ENCODE assay signal across 1 cellular context in the genomic region with DNA sequence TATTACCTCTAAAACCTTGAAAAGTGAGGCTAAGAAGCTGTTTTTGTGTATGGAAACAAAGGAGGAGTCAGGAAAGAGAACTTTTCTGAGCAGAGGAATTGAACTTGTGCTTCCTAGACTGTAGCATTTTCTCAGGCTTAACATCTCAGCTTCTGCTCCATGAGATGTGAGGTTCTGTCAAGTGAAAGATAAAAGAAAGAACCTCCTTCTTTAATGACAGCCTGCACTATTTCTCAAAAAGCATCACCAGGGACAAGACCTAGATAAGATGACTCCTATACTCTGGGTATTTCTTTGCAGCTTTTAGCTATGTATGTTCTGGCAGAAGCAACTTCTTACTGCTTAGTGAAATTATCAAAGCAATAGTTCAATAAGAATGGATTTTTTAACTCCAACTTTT.
A peak's percentile ranks its signal among the peaks of the same experiment; 100 is the strongest.
TF ChIP-seq lines count a peak whose summit lies in the region.

No MANE protein-coding gene starts in this region.

TF ChIP-seq in K562, 482 proteins besides CTCF, POLR2A, EP300 and RAD21 (continued from another document):
- TF ChIP-seq SRSF7 (optimal IDR thresholded peaks at IDR 0.05; ENCODE audit: low read depth, low read length): no peak
- no peak for TF ChIP-seq NCOA2 (IDR thresholded peaks at IDR 0.05; ENCODE audit: partially characterized antibody in 2 of 2)
- no peak for TF ChIP-seq ZNF239 (CRISPR knock-in tag; IDR thresholded peaks at IDR 0.05)
- TF ChIP-seq CBX3 (IDR thresholded peaks at IDR 0.05; ENCODE audit: borderline replicate concordance in 1 of 2, low read length in 2 of 2): no peak
- no peak for TF ChIP-seq ZNF583 (CRISPR knock-in tag; IDR thresholded peaks at IDR 0.05)
- no peak for TF ChIP-seq NELFE (IDR thresholded peaks at IDR 0.05; ENCODE audit: insufficient read depth, insufficient read length)
- TF ChIP-seq CHD2 (IDR thresholded peaks at IDR 0.05; ENCODE audit: low read depth, low read length): no peak
- no peak for TF ChIP-seq ZNF23 (CRISPR knock-in tag; IDR thresholded peaks at IDR 0.05)
- no peak for TF ChIP-seq CHCHD3 (CRISPR knock-in tag; IDR thresholded peaks at IDR 0.05)
- TF ChIP-seq, protein P1, sequence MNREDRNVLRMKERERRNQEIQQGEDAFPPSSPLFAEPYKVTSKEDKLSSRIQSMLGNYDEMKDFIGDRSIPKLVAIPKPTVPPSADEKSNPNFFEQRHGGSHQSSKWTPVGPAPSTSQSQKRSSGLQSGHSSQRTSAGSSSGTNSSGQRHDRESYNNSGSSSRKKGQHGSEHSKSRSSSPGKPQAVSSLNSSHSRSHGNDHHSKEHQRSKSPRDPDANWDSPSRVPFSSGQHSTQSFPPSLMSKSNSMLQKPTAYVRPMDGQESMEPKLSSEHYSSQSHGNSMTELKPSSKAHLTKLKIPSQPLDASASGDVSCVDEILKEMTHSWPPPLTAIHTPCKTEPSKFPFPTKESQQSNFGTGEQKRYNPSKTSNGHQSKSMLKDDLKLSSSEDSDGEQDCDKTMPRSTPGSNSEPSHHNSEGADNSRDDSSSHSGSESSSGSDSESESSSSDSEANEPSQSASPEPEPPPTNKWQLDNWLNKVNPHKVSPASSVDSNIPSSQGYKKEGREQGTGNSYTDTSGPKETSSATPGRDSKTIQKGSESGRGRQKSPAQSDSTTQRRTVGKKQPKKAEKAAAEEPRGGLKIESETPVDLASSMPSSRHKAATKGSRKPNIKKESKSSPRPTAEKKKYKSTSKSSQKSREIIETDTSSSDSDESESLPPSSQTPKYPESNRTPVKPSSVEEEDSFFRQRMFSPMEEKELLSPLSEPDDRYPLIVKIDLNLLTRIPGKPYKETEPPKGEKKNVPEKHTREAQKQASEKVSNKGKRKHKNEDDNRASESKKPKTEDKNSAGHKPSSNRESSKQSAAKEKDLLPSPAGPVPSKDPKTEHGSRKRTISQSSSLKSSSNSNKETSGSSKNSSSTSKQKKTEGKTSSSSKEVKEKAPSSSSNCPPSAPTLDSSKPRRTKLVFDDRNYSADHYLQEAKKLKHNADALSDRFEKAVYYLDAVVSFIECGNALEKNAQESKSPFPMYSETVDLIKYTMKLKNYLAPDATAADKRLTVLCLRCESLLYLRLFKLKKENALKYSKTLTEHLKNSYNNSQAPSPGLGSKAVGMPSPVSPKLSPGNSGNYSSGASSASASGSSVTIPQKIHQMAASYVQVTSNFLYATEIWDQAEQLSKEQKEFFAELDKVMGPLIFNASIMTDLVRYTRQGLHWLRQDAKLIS (CRISPR knock-in tag; IDR thresholded peaks at IDR 0.05): no peak
- TF ChIP-seq SAFB2 (IDR thresholded peaks at IDR 0.05; ENCODE audit: borderline replicate concordance, low read depth, low read length, severe bottlenecking): no peak
- no peak for TF ChIP-seq EP400 (IDR thresholded peaks at IDR 0.05)
- TF ChIP-seq NR2F6 (CRISPR knock-in tag; IDR thresholded peaks at IDR 0.05): no peak
- TF ChIP-seq YY1 (IDR thresholded peaks at IDR 0.05; ENCODE audit: borderline replicate concordance in 1 of 3, control insufficient read depth in 1 of 3, extremely low read depth in 1 of 3, insufficient read depth in 3 of 3, insufficient read length in 1 of 3, insufficient replicate concordance in 2 of 3, low read depth in 1 of 3, low read length in 2 of 3): no peak
- no peak for TF ChIP-seq RFX7 (CRISPR knock-in tag; IDR thresholded peaks at IDR 0.05)
- peak; percentile 43; the same call in 1 of the 2 replicates for TF ChIP-seq NCOR1 (IDR thresholded peaks at IDR 0.05)
- no peak for TF ChIP-seq BMI1 (IDR thresholded peaks at IDR 0.05; ENCODE audit: low read length)
- peak; percentile 60 for TF ChIP-seq TCF3 (CRISPR knock-in tag; IDR thresholded peaks at IDR 0.05)
- no peak for TF ChIP-seq POLR3G (IDR thresholded peaks at IDR 0.05; ENCODE audit: extremely low read depth, insufficient read length, insufficient replicate concordance)
- TF ChIP-seq MYC (IDR thresholded peaks at IDR 0.05; ENCODE audit: low read depth, low read length): no peak
- no peak for TF ChIP-seq MYC (CRISPR knock-in tag; IDR thresholded peaks at IDR 0.05; ENCODE audit: borderline replicate concordance, low read depth)
- no peak for TF ChIP-seq ZNF57 (CRISPR knock-in tag; IDR thresholded peaks at IDR 0.05)
- TF ChIP-seq HOMEZ (CRISPR knock-in tag; IDR thresholded peaks at IDR 0.05): no peak
- no peak for TF ChIP-seq MBD2 (IDR thresholded peaks at IDR 0.05; ENCODE audit: borderline replicate concordance, low read depth)
- no peak for TF ChIP-seq ZNF445 (CRISPR knock-in tag; IDR thresholded peaks at IDR 0.05; ENCODE audit: low read depth)
- TF ChIP-seq MECOM (CRISPR knock-in tag; IDR thresholded peaks at IDR 0.05): peak; percentile 88
- TF ChIP-seq ZNF347 (CRISPR knock-in tag; IDR thresholded peaks at IDR 0.05; ENCODE audit: low read depth): no peak
- TF ChIP-seq SAFB (IDR thresholded peaks at IDR 0.05; ENCODE audit: borderline replicate concordance, low read depth, low read length): no peak
- TF ChIP-seq HDAC1 (IDR thresholded peaks at IDR 0.05): no peak
- TF ChIP-seq POLR2H (tag; IDR thresholded peaks at IDR 0.05; ENCODE audit: low read depth): no peak
- TF ChIP-seq SETDB1 (IDR thresholded peaks at IDR 0.05; ENCODE audit: low read length): no peak
- peak; percentile 52 for TF ChIP-seq ARID1B (IDR thresholded peaks at IDR 0.05)
- no peak for TF ChIP-seq ARID3A (IDR thresholded peaks at IDR 0.05; ENCODE audit: borderline replicate concordance, low read depth, low read length)
- no peak for TF ChIP-seq ZNF76 (CRISPR knock-in tag; IDR thresholded peaks at IDR 0.05; ENCODE audit: borderline replicate concordance)
- TF ChIP-seq TOE1 (IDR thresholded peaks at IDR 0.05; ENCODE audit: borderline replicate concordance): no peak
- TF ChIP-seq TOE1 (CRISPR knock-in tag; IDR thresholded peaks at IDR 0.05; ENCODE audit: borderline replicate concordance, low read depth): no peak
- no peak for TF ChIP-seq ZNF764 (CRISPR knock-in tag; IDR thresholded peaks at IDR 0.05; ENCODE audit: low read depth)
- 0 out of 4 replicates have a peak, but pooled peaks of 1 of the 2 experiments have one; percentile 17 for TF ChIP-seq KDM1A (IDR thresholded peaks at IDR 0.05)
- no peak for TF ChIP-seq TFE3 (CRISPR knock-in tag; IDR thresholded peaks at IDR 0.05)
- peak; percentile 19; the same call in 1 of the 2 replicates for TF ChIP-seq TEAD4 (IDR thresholded peaks at IDR 0.05; ENCODE audit: low read length)
- TF ChIP-seq TEAD4 (CRISPR knock-in tag; IDR thresholded peaks at IDR 0.05; ENCODE audit: borderline replicate concordance): no peak
- TF ChIP-seq ETS2 (tag; IDR thresholded peaks at IDR 0.05; ENCODE audit: borderline replicate concordance, poor library complexity, severe bottlenecking): no peak
